9 cellular contexts compared by ENCODE assay signal in genomic region chr13:28679628-28680027, GRCh38. TPM values are rescaled to one million over a fixed set of nuclear protein-coding genes. Genes with fewer than 3 reads are reported as not detected.
DNase-seq lines count a peak whose midpoint lies in the region; ATAC-seq, FAIRE-seq and TF ChIP-seq lines count a peak whose summit lies in the region.
"Had no signal": no experiment of that assay in that cellular context is flagged by ENCODE, and none has a peak within 500 bp of the region (broad histone marks: within the 10 kb centered on the region; RNA-seq: fewer than 3 reads in every experiment).

No MANE protein-coding gene starts in this region.

- peak; percentile 52 for TF ChIP-seq CTCF in choroid plexus epithelial cell (conservative IDR thresholded peaks at IDR 0.05; ENCODE audit: low read depth, low read length)
- TF ChIP-seq CTCF in pancreas (IDR thresholded peaks at IDR 0.05) = peak in 1 of 4 donors; percentile 10

- ATAC-seq in pancreas = peak in 3 of 4 donors; percentile 45 to 58 (median 52)
- ATAC-seq in GM19035 (IDR thresholded peaks at IDR 0.05; ENCODE audit: unreplicated experiment) = no peak

- WGBS in pancreas, 2 donors = 55 to 60% methylated on average over 1 of the region's 1 CpG

- H3K4me3 ChIP-seq in choroid plexus epithelial cell (ENCODE audit: low read depth, low read length) = no peak overlapping the region
- H3K4me3 ChIP-seq in pancreas = no peak overlapping the region

- intact Hi-C loops in pancreas (cut with DNase I) = no loop called here

- no peak overlapping the region for H3K27ac ChIP-seq in pancreas

- no peaks in the 10 kb centered on the region for H3K27me3 ChIP-seq in pancreas

- DNase-seq in NCI-H1105 treated with DMSO at 0.1 percent for 48 hours (lab: John Stamatoyannopoulos, UW) (peak; percentile 2), NCI-H1105 (lab: John Stamatoyannopoulos, UW) (no peak), NAMALWA (ENCODE audit: low spot score) (peak; percentile 17), choroid plexus epithelial cell (ENCODE audit: low read depth) (peak; percentile 55), pancreas (no peak), DMS114 treated with DMSO at 0.1 percent for 48 hours (lab: John Stamatoyannopoulos, UW; ENCODE audit: unreplicated experiment) (no peak), HTR-8/SVneo (ENCODE audit: insufficient read length, low spot score) (no peak)
- DNase-seq: activated CD4-positive, alpha-beta T cell treated with anti-CD3 and anti-CD28 coated beads for 1 hour had no signal

- FAIRE-seq in pancreas (lab: Jason Lieb, UNC) (no peak), HTR-8/SVneo (lab: Jason Lieb, UNC) (no peak)

- no peaks in the 10 kb centered on the region for H3K4me1 ChIP-seq in pancreas

- peaks cover 0 to 30% (median 5%) of the 10 kb centered on the region in 3 donors for H3K36me3 ChIP-seq in pancreas

- no peaks in the 10 kb centered on the region for H3K9me3 ChIP-seq in pancreas

RNA-seq across cellular contexts. Expression of gene POMP, which starts 20.7 kb away (rescaled TPM):
- total RNA-seq in pancreas = 10 to 100 TPM; 13.9 to 27.0 (median 20.9) TPM
- 10 to 100 TPM; 22.2 to 39.5 TPM for polyA plus RNA-seq in pancreas

RNA-seq across cellular contexts. Expression of gene SLC46A3, which starts 39.1 kb away (rescaled TPM):
- total RNA-seq in pancreas = 1 to 10 TPM; 3.3 to 9.0 (median 6.0) TPM
- 1 to 10 TPM; 3.5 to 7.2 TPM for polyA plus RNA-seq in pancreas

Comparison
In these comparisons a context has a peak if more than half of its experiments do, and no peak if none do; other contexts are left out.
1. DNase-seq: peak in NCI-H1105 treated with DMSO at 0.1 percent for 48 hours (single experiment), NAMALWA (single experiment) and choroid plexus epithelial cell (single experiment); none in NCI-H1105 (single experiment), pancreas (0 of 6), DMS114 treated with DMSO at 0.1 percent for 48 hours (single experiment) and HTR-8/SVneo (single experiment).